29 cellular contexts compared by ENCODE assay signal in genomic region chr20:6611911-6612614, GRCh38.
DNase-seq lines count a peak whose midpoint lies in the region; ATAC-seq and TF ChIP-seq lines count a peak whose summit lies in the region.
"Had no signal": no experiment of that assay in that cellular context is flagged by ENCODE, and none has a peak within 500 bp of the region (broad histone marks: within the 10 kb centered on the region; RNA-seq: fewer than 3 reads in every experiment).

No MANE protein-coding gene starts in this region.

- H3K4me1 Mint-ChIP-seq in natural killer cell: peaks cover 25 to 28% of the 10 kb centered on the region in 2 donors
- H3K4me1 Mint-ChIP-seq: activated CD4-positive, alpha-beta T cell treated with anti-CD3 and anti-CD28 coated beads for 36 hours; activated T-helper 17 cell treated with anti-CD3 and anti-CD28 coated beads, Interleukin-2, amount 50 U/mL, for 72 hours; brain had no signal

- peaks cover 3 to 4% of the 10 kb centered on the region in 2 donors for H3K9me3 Mint-ChIP-seq in natural killer cell
- H3K9me3 Mint-ChIP-seq: brain had no signal

- no peak overlapping the region for H3K4me3 ChIP-seq in epithelial cell of esophagus (ENCODE audit: low read length)
- H3K4me3 ChIP-seq: esophagus squamous epithelium, GM12878, Peyer's patch, sigmoid colon, thyroid gland had no signal

- intact Hi-C loops in natural killer cell (cut with micrococcal nuclease): no loop called here

- ATAC-seq in natural killer cell (no peak), GM19463 (IDR thresholded peaks at IDR 0.05; ENCODE audit: unreplicated experiment) (no peak)
- ATAC-seq: activated CD4-positive, alpha-beta T cell treated with anti-CD3 and anti-CD28 coated beads for 36 hours; activated T-helper 17 cell treated with anti-CD3 and anti-CD28 coated beads, Interleukin-2, amount 50 U/mL, for 72 hours; CD8-positive, alpha-beta T cell; foreskin keratinocyte; left colon had no signal

- TF ChIP-seq CTCF in epithelial cell of esophagus (IDR thresholded peaks at IDR 0.05; ENCODE audit: insufficient read depth, low read depth, low read length, missing control alignments): no peak
- no peak for TF ChIP-seq CTCF in natural killer cell (IDR thresholded peaks at IDR 0.05)

- DNase-seq in DMS53 treated with DMSO at 0.1 percent for 48 hours (lab: John Stamatoyannopoulos, UW; ENCODE audit: unreplicated experiment) (peak; percentile 69), MV-4-11 (lab: John Stamatoyannopoulos, UW) (peak; percentile 29), epithelial cell of esophagus (ENCODE audit: low read depth) (peak; percentile 81), natural killer cell (no peak), KG1 (lab: John Stamatoyannopoulos, UW) (no peak)
- no peak for DNase-seq in stimulated activated CD4-positive, alpha-beta T cell treated with anti-CD3 and anti-CD28 coated beads, Interleukin-2, amount 100 ng/mL, for 48 hours
- DNase-seq: activated CD4-positive, alpha-beta T cell treated with anti-CD3 and anti-CD28 coated beads for 36 hours; activated naive CD4-positive, alpha-beta T cell treated with anti-CD3 and anti-CD28 coated beads, Interleukin-2, amount 50 U/mL, for 16 hours; BE2C; CD8-positive, alpha-beta T cell; DMS 273 treated with DMSO at 0.1 percent for 48 hours; esophagus squamous epithelium; foreskin keratinocyte; hippocampal formation; left colon; mesenchymal stem cell; NCI-H146; NCI-H2107; NCI-H446 treated with DMSO at 0.1 percent for 48 hours; NK-92 treated with Interleukin-12 subunit alpha and Interleukin-12 subunit beta, amount 100 ng/mL, for 24 hours; Peyer's patch; sigmoid colon; stimulated activated CD4-positive, alpha-beta T cell treated with anti-CD3 and anti-CD28 coated beads, Interleukin-4, amount 100 ng/mL, for 24 hours; thyroid gland had no signal

- peak overlapping the region; percentile 37 for H3K4me3 Mint-ChIP-seq in natural killer cell
- H3K4me3 Mint-ChIP-seq: activated CD4-positive, alpha-beta T cell treated with anti-CD3 and anti-CD28 coated beads for 36 hours; activated T-helper 17 cell treated with anti-CD3 and anti-CD28 coated beads, Interleukin-2, amount 50 U/mL, for 72 hours; brain; CD8-positive, alpha-beta T cell; T-helper 2 cell treated with Interferon-gamma antibody and Interleukin-4, amounts not matched to agents 5 μg/mL and 100 μg/mL, for 36 hours had no signal

- no peaks in the 10 kb centered on the region for H3K36me3 Mint-ChIP-seq in natural killer cell
- H3K36me3 Mint-ChIP-seq: brain; CD8-positive, alpha-beta T cell had no signal

- peak overlapping the region; percentile 63 to 75 for H3K27ac Mint-ChIP-seq in natural killer cell
- H3K27ac Mint-ChIP-seq: activated CD4-positive, alpha-beta T cell treated with anti-CD3 and anti-CD28 coated beads for 36 hours; activated T-helper 17 cell treated with anti-CD3 and anti-CD28 coated beads, Interleukin-2, amount 50 U/mL, for 72 hours; brain; CD8-positive, alpha-beta T cell; T-helper 2 cell treated with Interferon-gamma antibody and Interleukin-4, amounts not matched to agents 5 μg/mL and 100 μg/mL, for 36 hours had no signal

- H3K27me3 Mint-ChIP-seq in natural killer cell (ENCODE audit: low read depth in 2 of 2): peaks cover 0 to 3% of the 10 kb centered on the region in 2 donors
- H3K27me3 Mint-ChIP-seq: activated CD4-positive, alpha-beta T cell treated with anti-CD3 and anti-CD28 coated beads for 36 hours; activated T-helper 17 cell treated with anti-CD3 and anti-CD28 coated beads, Interleukin-2, amount 50 U/mL, for 72 hours had no signal

Comparison
In these comparisons a context has a peak if more than half of its experiments do, and no peak if none do; other contexts are left out.
1. DNase-seq: peak in DMS53 treated with DMSO at 0.1 percent for 48 hours (single experiment), MV-4-11 (single experiment) and epithelial cell of esophagus (single experiment); none in natural killer cell (single experiment), stimulated activated CD4-positive, alpha-beta T cell treated with anti-CD3 and anti-CD28 coated beads, Interleukin-2, amount 100 ng/mL, for 48 hours (0 of 2) and KG1 (single experiment).